Comparison of ENCODE assay signal across 8 cellular contexts in genomic region chr4:9765091-9765490, GRCh38.
DNase-seq lines count a peak whose midpoint lies in the region; ATAC-seq and TF ChIP-seq lines count a peak whose summit lies in the region.
"Had no signal": no experiment of that assay in that cellular context is flagged by ENCODE, and none has a peak within 500 bp of the region (broad histone marks: within the 10 kb centered on the region; RNA-seq: fewer than 3 reads in every experiment).

No MANE protein-coding gene starts in this region.

- no peak overlapping the region for H3K27ac Mint-ChIP-seq in nephron
- H3K27ac Mint-ChIP-seq: activated naive CD8-positive, alpha-beta T cell had no signal

- DNase-seq in GM03348 (ENCODE audit: low spot score) (peak; percentile 20), HuH-7 (ENCODE audit: low spot score) (peak; percentile 17), cardiac fibroblast (ENCODE audit: low read depth in 2 of 2) (peak; percentile 34 to 45), NCI-H226 (no peak), HCEC 1CT (no peak)

- H3K27me3 Mint-ChIP-seq in nephron (ENCODE audit: low read depth), result peaks cover 18% of the 10 kb centered on the region

- ATAC-seq in GM21619 (IDR thresholded peaks at IDR 0.05; ENCODE audit: unreplicated experiment), result no peak

- no peaks in the 10 kb centered on the region for H3K4me1 Mint-ChIP-seq in nephron

- no peak overlapping the region for H3K4me3 ChIP-seq in cardiac fibroblast (replicated peaks in 1 of 2; ENCODE audit: low read depth in 2 of 2, low read length in 2 of 2)

- no peak overlapping the region for H3K4me3 Mint-ChIP-seq in nephron
- H3K4me3 Mint-ChIP-seq: activated naive CD8-positive, alpha-beta T cell had no signal

- H3K9me3 Mint-ChIP-seq in nephron, result peaks cover 3% of the 10 kb centered on the region

- no peaks in the 10 kb centered on the region for H3K36me3 Mint-ChIP-seq in nephron (ENCODE audit: low read depth)
- H3K36me3 Mint-ChIP-seq: activated naive CD8-positive, alpha-beta T cell had no signal

- TF ChIP-seq CTCF in cardiac fibroblast (IDR thresholded peaks at IDR 0.05; ENCODE audit: low read depth, low read length), result peak; percentile 52
- TF ChIP-seq CTCF in nephron (IDR thresholded peaks at IDR 0.05; ENCODE audit: unreplicated experiment in 3 of 3), result peak; percentile 38 to 51 (median 43)

Comparison
In these comparisons a context has a peak if more than half of its experiments do, and no peak if none do; other contexts are left out.
1. DNase-seq: peak in GM03348 (single experiment), HuH-7 (single experiment) and cardiac fibroblast (2 of 2); none in NCI-H226 (single experiment) and HCEC 1CT (single experiment).